ENCODE assay signal across 22 cellular contexts in genomic region chr22:48709453-48709852, GRCh38.
"Had no signal": no experiment of that assay in that cellular context is flagged by ENCODE, and none has a peak within 500 bp of the region (broad histone marks: within the 10 kb centered on the region; RNA-seq: fewer than 3 reads in every experiment).

No MANE protein-coding gene starts in this region.

- H3K36me3 Mint-ChIP-seq: memory B cell; naive B cell; stimulated activated effector memory CD8-positive, alpha-beta T cell treated with anti-CD3 and anti-CD28 coated beads, Interleukin-12 subunit alpha, Interleukin-12 subunit beta, amount 100 ng/mL, for 72 hours had no signal

- H3K9me3 Mint-ChIP-seq: endodermal cell; memory B cell; nephron; stimulated activated effector memory CD8-positive, alpha-beta T cell treated with anti-CD3 and anti-CD28 coated beads, Interleukin-12 subunit alpha, Interleukin-12 subunit beta, amount 100 ng/mL, for 72 hours had no signal

- H3K27ac ChIP-seq: coronary artery, foreskin keratinocyte, hepatocyte, lower lobe of right lung, neutrophil, right atrium auricular region, suprapubic skin, thyroid gland, upper lobe of left lung, vagina had no signal

- H3K27ac Mint-ChIP-seq: endodermal cell; memory B cell; naive B cell; nephron; stimulated activated effector memory CD8-positive, alpha-beta T cell treated with anti-CD3 and anti-CD28 coated beads, Interleukin-12 subunit alpha, Interleukin-12 subunit beta, amount 100 ng/mL, for 72 hours had no signal

- H3K9me3 ChIP-seq: lower lobe of right lung, neutrophil, right atrium auricular region, suprapubic skin, thyroid gland, upper lobe of left lung, vagina had no signal

- H3K79me2 ChIP-seq: hepatocyte had no signal

- H3K4me1 Mint-ChIP-seq: memory B cell; naive B cell; stimulated activated effector memory CD8-positive, alpha-beta T cell treated with anti-CD3 and anti-CD28 coated beads, Interleukin-12 subunit alpha, Interleukin-12 subunit beta, amount 100 ng/mL, for 72 hours had no signal

- ATAC-seq: foreskin keratinocyte; left colon; lower lobe of right lung; stimulated activated effector memory CD8-positive, alpha-beta T cell treated with anti-CD3 and anti-CD28 coated beads, Interleukin-12 subunit alpha, Interleukin-12 subunit beta, amount 100 ng/mL, for 72 hours; stimulated activated naive CD8-positive, alpha-beta T cell treated with anti-CD3 and anti-CD28 coated beads, Interleukin-15, Interleukin-2, amounts not matched to agents 100 U/mL and 50 U/mL, for 24 hours had no signal

- H3K4me1 ChIP-seq: foreskin keratinocyte, lower lobe of right lung, right atrium auricular region, suprapubic skin, thyroid gland, upper lobe of left lung, vagina had no signal

- H3K27me3 Mint-ChIP-seq: memory B cell, naive B cell had no signal

- H3K4me3 Mint-ChIP-seq: endodermal cell; memory B cell; naive B cell; nephron; stimulated activated effector memory CD8-positive, alpha-beta T cell treated with anti-CD3 and anti-CD28 coated beads, Interleukin-12 subunit alpha, Interleukin-12 subunit beta, amount 100 ng/mL, for 72 hours had no signal

- H2AFZ ChIP-seq: hepatocyte had no signal

- H3K4me2 ChIP-seq: hepatocyte, smooth muscle cell had no signal

- DNase-seq: effector CD4-positive, alpha-beta T cell; erythroblast; foreskin keratinocyte; left colon; lower lobe of right lung; naive B cell; stimulated activated CD4-positive, alpha-beta T cell treated with anti-CD3 and anti-CD28 coated beads, Interleukin-4, amount 100 ng/mL, for 1 hour; stimulated activated CD8-positive, alpha-beta memory T cell treated with anti-CD3 and anti-CD28 coated beads, Interleukin-4, amount 100 ng/mL, for 48 hours; stimulated activated naive CD8-positive, alpha-beta T cell treated with anti-CD3 and anti-CD28 coated beads, Interleukin-15, Interleukin-2, amounts not matched to agents 100 U/mL and 50 U/mL, for 24 hours; thyroid gland had no signal

- H3K27me3 ChIP-seq: foreskin keratinocyte, hepatocyte, neutrophil, right atrium auricular region, suprapubic skin, thyroid gland, upper lobe of left lung, vagina had no signal

- H3K4me3 ChIP-seq: coronary artery, hepatocyte, lower lobe of right lung, right atrium auricular region, smooth muscle cell, suprapubic skin, thyroid gland, upper lobe of left lung, vagina had no signal

- H3K36me3 ChIP-seq: lower lobe of right lung, neutrophil, right atrium auricular region, suprapubic skin, thyroid gland, upper lobe of left lung, vagina had no signal
